ENCODE assay signal across 1 cellular context in the genomic region with DNA sequence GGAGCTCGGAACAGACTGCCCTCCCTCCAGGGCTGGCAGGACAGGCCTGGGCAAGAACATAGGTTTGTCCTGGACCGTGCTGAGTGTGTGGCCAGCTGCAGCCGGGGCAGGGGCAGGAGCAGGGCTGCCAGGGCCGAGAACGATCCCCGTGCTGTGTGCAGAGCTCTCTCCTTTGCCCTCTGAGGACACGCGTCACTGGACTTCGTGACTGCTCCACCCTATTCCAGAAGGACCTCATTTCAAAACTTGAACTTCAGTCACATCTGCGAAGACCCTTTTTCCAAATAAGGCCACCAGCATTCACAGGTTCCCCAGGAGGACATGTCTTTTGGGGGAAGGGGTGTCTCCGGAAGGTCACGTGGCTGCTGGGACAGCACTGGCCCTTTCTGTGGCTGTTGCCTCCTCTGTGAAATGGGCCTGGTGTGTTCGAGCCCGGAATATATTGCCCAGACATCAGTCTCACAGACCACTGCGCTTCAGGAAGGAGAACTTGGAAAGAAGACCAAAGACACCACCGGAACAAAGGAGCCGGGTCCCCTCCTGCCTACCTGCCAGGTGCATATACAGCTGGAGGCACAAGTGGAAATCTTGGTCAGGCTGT.
TF ChIP-seq lines count a peak whose summit lies in the region.

No MANE protein-coding gene starts in this region.

TF ChIP-seq in H1, 55 proteins besides CTCF, POLR2A, EP300 and RAD21:
- no peak for TF ChIP-seq SIRT6 (IDR thresholded peaks at IDR 0.05; ENCODE audit: low read length)
- TF ChIP-seq, protein P1, sequence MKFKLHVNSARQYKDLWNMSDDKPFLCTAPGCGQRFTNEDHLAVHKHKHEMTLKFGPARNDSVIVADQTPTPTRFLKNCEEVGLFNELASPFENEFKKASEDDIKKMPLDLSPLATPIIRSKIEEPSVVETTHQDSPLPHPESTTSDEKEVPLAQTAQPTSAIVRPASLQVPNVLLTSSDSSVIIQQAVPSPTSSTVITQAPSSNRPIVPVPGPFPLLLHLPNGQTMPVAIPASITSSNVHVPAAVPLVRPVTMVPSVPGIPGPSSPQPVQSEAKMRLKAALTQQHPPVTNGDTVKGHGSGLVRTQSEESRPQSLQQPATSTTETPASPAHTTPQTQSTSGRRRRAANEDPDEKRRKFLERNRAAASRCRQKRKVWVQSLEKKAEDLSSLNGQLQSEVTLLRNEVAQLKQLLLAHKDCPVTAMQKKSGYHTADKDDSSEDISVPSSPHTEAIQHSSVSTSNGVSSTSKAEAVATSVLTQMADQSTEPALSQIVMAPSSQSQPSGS (IDR thresholded peaks at IDR 0.05; ENCODE audit: low read length), result no peak
- no peak for TF ChIP-seq RXRA (IDR thresholded peaks at IDR 0.05; ENCODE audit: insufficient read depth, low read depth, low read length)
- no peak for TF ChIP-seq HDAC6 (IDR thresholded peaks at IDR 0.05; ENCODE audit: low read depth, low read length)
- TF ChIP-seq TCF12 (IDR thresholded peaks at IDR 0.05; ENCODE audit: low read depth, low read length), result no peak
- TF ChIP-seq SUZ12 (IDR thresholded peaks at IDR 0.05; ENCODE audit: low read length), result no peak
- no peak for TF ChIP-seq HDAC2 (IDR thresholded peaks at IDR 0.05; ENCODE audit: borderline replicate concordance in 1 of 2, low read depth in 2 of 2, low read length in 2 of 2)
- no peak for TF ChIP-seq ASH2L (IDR thresholded peaks at IDR 0.05; ENCODE audit: low read length)
- TF ChIP-seq TBP (IDR thresholded peaks at IDR 0.05; ENCODE audit: low read depth, low read length), result no peak
- TF ChIP-seq CHD1 (IDR thresholded peaks at IDR 0.05; ENCODE audit: low read depth, low read length), result no peak
- TF ChIP-seq CTBP2 (IDR thresholded peaks at IDR 0.05; ENCODE audit: borderline replicate concordance, insufficient read depth, insufficient read length, low read length), result no peak
- no peak for TF ChIP-seq PHF8 (conservative IDR thresholded peaks at IDR 0.05; ENCODE audit: low read depth, low read length)
- no peak for TF ChIP-seq CEBPB (IDR thresholded peaks at IDR 0.05; ENCODE audit: low read depth, low read length)
